ENCODE assay signal across 9 cellular contexts in the genomic region with DNA sequence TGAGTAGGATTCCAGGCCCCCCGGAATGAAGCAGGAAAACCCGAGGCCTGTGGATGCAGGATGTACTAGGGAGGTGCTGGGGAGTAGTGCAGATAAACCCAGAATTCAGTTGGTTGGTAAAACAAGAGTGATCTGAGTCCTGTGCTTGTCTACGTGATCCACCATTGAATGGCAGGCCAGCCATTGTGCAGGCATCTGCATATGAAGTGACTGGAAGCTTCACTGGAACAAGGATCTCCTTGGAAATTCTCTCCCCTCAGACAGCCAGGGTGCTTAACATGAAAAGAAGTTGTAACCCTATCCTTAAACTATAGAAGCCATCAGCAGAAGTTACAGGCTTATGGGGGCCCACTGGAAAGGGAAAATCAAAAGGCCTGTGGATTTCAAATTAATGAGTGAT. TPM values are rescaled to one million over a fixed set of nuclear protein-coding genes. Genes with fewer than 3 reads are reported as not detected.
DNase-seq lines count a peak whose midpoint lies in the region; ATAC-seq and TF ChIP-seq lines count a peak whose summit lies in the region.
"Had no signal": no experiment of that assay in that cellular context is flagged by ENCODE, and none has a peak within 500 bp of the region (broad histone marks: within the 10 kb centered on the region; RNA-seq: fewer than 3 reads in every experiment).

No MANE protein-coding gene starts in this region.

- H3K4me1 ChIP-seq in suprapubic skin: no peaks in the 10 kb centered on the region
- H3K4me1 ChIP-seq: pancreas had no signal

- H3K27me3 ChIP-seq in suprapubic skin: no peaks in the 10 kb centered on the region

- intact Hi-C loops in activated T-helper 1 cell treated with anti-CD3 and anti-CD28 coated beads, Interleukin-12 subunit alpha, Interleukin-12 subunit beta, Interleukin-2, Interleukin-4 antibody, amounts not matched to agents 30 ng/mL and 10 ng/mL and 1 ng/mL, durations not matched to agents 14 hours and 24 hours and 36 hours (cut with micrococcal nuclease): no loop called here

- WGBS in suprapubic skin: 66% methylated on average over 3 of the region's 3 CpGs

- no peaks in the 10 kb centered on the region for H3K36me3 ChIP-seq in suprapubic skin
- H3K36me3 ChIP-seq: pancreas had no signal

- no peak for TF ChIP-seq CTCF in suprapubic skin (IDR thresholded peaks at IDR 0.05)

- no peak overlapping the region for H3K27ac Mint-ChIP-seq in activated naive CD4-positive, alpha-beta T cell treated with anti-CD3 and anti-CD28 coated beads, Interleukin-2, amount 10 ng/mL, durations not matched to agents 7 days and 5 days
- H3K27ac Mint-ChIP-seq in activated naive CD4-positive, alpha-beta T cell treated with anti-CD3 and anti-CD28 coated beads, Interleukin-2, amount 50 U/mL, for 72 hours: peak overlapping the region in 1 of 2 donors; percentile 93
- H3K27ac Mint-ChIP-seq in activated T-helper 1 cell treated with anti-CD3 and anti-CD28 coated beads, Interleukin-12 subunit alpha, Interleukin-12 subunit beta, Interleukin-2, Interleukin-4 antibody, amounts not matched to agents 30 ng/mL and 10 ng/mL and 1 ng/mL, durations not matched to agents 14 hours and 24 hours and 36 hours: no peak overlapping the region

- peak overlapping the region; percentile 54 for H3K4me3 ChIP-seq in suprapubic skin

- peaks cover 4% of the 10 kb centered on the region for H3K27me3 Mint-ChIP-seq in activated naive CD4-positive, alpha-beta T cell treated with anti-CD3 and anti-CD28 coated beads, Interleukin-2, amount 10 ng/mL, durations not matched to agents 7 days and 5 days
- peaks cover 10% of the 10 kb centered on the region for H3K27me3 Mint-ChIP-seq in activated T-helper 1 cell treated with anti-CD3 and anti-CD28 coated beads, Interleukin-12 subunit alpha, Interleukin-12 subunit beta, Interleukin-2, Interleukin-4 antibody, amounts not matched to agents 30 ng/mL and 10 ng/mL and 1 ng/mL, durations not matched to agents 14 hours and 24 hours and 36 hours (ENCODE audit: insufficient read depth)

- H3K9me3 Mint-ChIP-seq in activated naive CD4-positive, alpha-beta T cell treated with anti-CD3 and anti-CD28 coated beads, Interleukin-2, amount 10 ng/mL, durations not matched to agents 7 days and 5 days: peaks cover 16% of the 10 kb centered on the region
- peaks cover 10 to 16% of the 10 kb centered on the region in 2 donors for H3K9me3 Mint-ChIP-seq in activated naive CD4-positive, alpha-beta T cell treated with anti-CD3 and anti-CD28 coated beads, Interleukin-2, amount 50 U/mL, for 72 hours
- H3K9me3 Mint-ChIP-seq in activated T-helper 1 cell treated with anti-CD3 and anti-CD28 coated beads, Interleukin-12 subunit alpha, Interleukin-12 subunit beta, Interleukin-2, Interleukin-4 antibody, amounts not matched to agents 30 ng/mL and 10 ng/mL and 1 ng/mL, durations not matched to agents 14 hours and 24 hours and 36 hours: peaks cover 9% of the 10 kb centered on the region

- no peak for ATAC-seq in activated naive CD4-positive, alpha-beta T cell treated with anti-CD3 and anti-CD28 coated beads, Interleukin-2, amount 50 U/mL, for 72 hours

- TF ChIP-seq POLR2A in suprapubic skin (IDR thresholded peaks at IDR 0.05): no peak

- TF ChIP-seq EP300 in suprapubic skin (IDR thresholded peaks at IDR 0.05): no peak

- no peak overlapping the region for H3K27ac ChIP-seq in suprapubic skin

- peaks cover 26% of the 10 kb centered on the region for H3K36me3 Mint-ChIP-seq in activated naive CD4-positive, alpha-beta T cell treated with anti-CD3 and anti-CD28 coated beads, Interleukin-2, amount 10 ng/mL, durations not matched to agents 7 days and 5 days
- H3K36me3 Mint-ChIP-seq in activated naive CD4-positive, alpha-beta T cell treated with anti-CD3 and anti-CD28 coated beads, Interleukin-2, amount 50 U/mL, for 72 hours: peaks cover 27 to 33% of the 10 kb centered on the region in 2 donors
- H3K36me3 Mint-ChIP-seq in activated T-helper 1 cell treated with anti-CD3 and anti-CD28 coated beads, Interleukin-12 subunit alpha, Interleukin-12 subunit beta, Interleukin-2, Interleukin-4 antibody, amounts not matched to agents 30 ng/mL and 10 ng/mL and 1 ng/mL, durations not matched to agents 14 hours and 24 hours and 36 hours (ENCODE audit: low read depth): peaks cover 25% of the 10 kb centered on the region

- peaks cover 25% of the 10 kb centered on the region for H3K4me1 Mint-ChIP-seq in activated naive CD4-positive, alpha-beta T cell treated with anti-CD3 and anti-CD28 coated beads, Interleukin-2, amount 10 ng/mL, durations not matched to agents 7 days and 5 days
- peaks cover 21% of the 10 kb centered on the region for H3K4me1 Mint-ChIP-seq in activated T-helper 1 cell treated with anti-CD3 and anti-CD28 coated beads, Interleukin-12 subunit alpha, Interleukin-12 subunit beta, Interleukin-2, Interleukin-4 antibody, amounts not matched to agents 30 ng/mL and 10 ng/mL and 1 ng/mL, durations not matched to agents 14 hours and 24 hours and 36 hours (ENCODE audit: low read depth)

- DNase-seq in activated naive CD4-positive, alpha-beta T cell treated with anti-CD3 and anti-CD28 coated beads, Interleukin-2, amount 10 ng/mL, durations not matched to agents 7 days and 5 days: no peak
- no peak for DNase-seq in activated naive CD4-positive, alpha-beta T cell treated with anti-CD3 and anti-CD28 coated beads, Interleukin-2, amount 50 U/mL, for 72 hours (ENCODE audit: low spot score in 2 of 2)
- no peak for DNase-seq in activated T-helper 1 cell treated with anti-CD3 and anti-CD28 coated beads, Interleukin-12 subunit alpha, Interleukin-12 subunit beta, Interleukin-2, Interleukin-4 antibody, amounts not matched to agents 30 ng/mL and 10 ng/mL and 1 ng/mL, durations not matched to agents 14 hours and 24 hours and 36 hours (ENCODE audit: low spot score)
- DNase-seq in iPS-NIHi7 (ENCODE audit: extremely low spot score): peak; percentile 25
- no peak for DNase-seq in suprapubic skin (ENCODE audit: low spot score in 2 of 2)
- no peak for DNase-seq in NCI-H82 (lab: John Stamatoyannopoulos, UW)
- no peak for DNase-seq in AG08396 (ENCODE audit: low spot score)
- DNase-seq in NCI-H1048 (lab: John Stamatoyannopoulos, UW): no peak

- H3K9me3 ChIP-seq in suprapubic skin: no peaks in the 10 kb centered on the region
- H3K9me3 ChIP-seq: pancreas had no signal

- H3K4me3 Mint-ChIP-seq in activated naive CD4-positive, alpha-beta T cell treated with anti-CD3 and anti-CD28 coated beads, Interleukin-2, amount 10 ng/mL, durations not matched to agents 7 days and 5 days: peak overlapping the region; percentile 73
- H3K4me3 Mint-ChIP-seq in activated T-helper 1 cell treated with anti-CD3 and anti-CD28 coated beads, Interleukin-12 subunit alpha, Interleukin-12 subunit beta, Interleukin-2, Interleukin-4 antibody, amounts not matched to agents 30 ng/mL and 10 ng/mL and 1 ng/mL, durations not matched to agents 14 hours and 24 hours and 36 hours: peak overlapping the region; percentile 88

- CTCF ChIA-PET in activated naive CD4-positive, alpha-beta T cell treated with anti-CD3 and anti-CD28 coated beads, Interleukin-2, amount 10 ng/mL, durations not matched to agents 7 days and 5 days (lab: Charles Lee): no interaction called here

RNA-seq across cellular contexts. Expression of a gene that starts 0.7 kb away (rescaled TPM):
- 1 to 10 TPM; 7.4 to 9.6 TPM for total RNA-seq in activated naive CD4-positive, alpha-beta T cell treated with anti-CD3 and anti-CD28 coated beads, Interleukin-2, amount 50 U/mL, for 72 hours
- total RNA-seq in activated T-helper 1 cell treated with anti-CD3 and anti-CD28 coated beads, Interleukin-12 subunit alpha, Interleukin-12 subunit beta, Interleukin-2, Interleukin-4 antibody, amounts not matched to agents 30 ng/mL and 10 ng/mL and 1 ng/mL, durations not matched to agents 14 hours and 24 hours and 36 hours: 12.7 and 13.7 TPM in 2 replicates
- 1 to 10 TPM; 1.2 to 2.8 (median 1.8) TPM for total RNA-seq in suprapubic skin

RNA-seq across cellular contexts. Expression of a gene that starts 32.3 kb away (rescaled TPM):
- total RNA-seq in activated naive CD4-positive, alpha-beta T cell treated with anti-CD3 and anti-CD28 coated beads, Interleukin-2, amount 50 U/mL, for 72 hours: not detected
- not detected in 2 replicates for total RNA-seq in activated T-helper 1 cell treated with anti-CD3 and anti-CD28 coated beads, Interleukin-12 subunit alpha, Interleukin-12 subunit beta, Interleukin-2, Interleukin-4 antibody, amounts not matched to agents 30 ng/mL and 10 ng/mL and 1 ng/mL, durations not matched to agents 14 hours and 24 hours and 36 hours
- not detected for total RNA-seq in suprapubic skin
- total RNA-seq: pancreas had no signal

RNA-seq across cellular contexts. Expression of a gene that starts 60.0 kb away (rescaled TPM):
- not detected for total RNA-seq in activated naive CD4-positive, alpha-beta T cell treated with anti-CD3 and anti-CD28 coated beads, Interleukin-2, amount 50 U/mL, for 72 hours
- total RNA-seq in activated T-helper 1 cell treated with anti-CD3 and anti-CD28 coated beads, Interleukin-12 subunit alpha, Interleukin-12 subunit beta, Interleukin-2, Interleukin-4 antibody, amounts not matched to agents 30 ng/mL and 10 ng/mL and 1 ng/mL, durations not matched to agents 14 hours and 24 hours and 36 hours: not detected in 2 replicates
- not detected for total RNA-seq in suprapubic skin
- total RNA-seq: pancreas had no signal
